In genomic region chr12:29929295-29929694, GRCh38 we compare ENCODE assay signal across 23 cellular contexts.
"Had no signal": no experiment of that assay in that cellular context is flagged by ENCODE, and none has a peak within 500 bp of the region (broad histone marks: within the 10 kb centered on the region; RNA-seq: fewer than 3 reads in every experiment).

No MANE protein-coding gene starts in this region.

- H3K27ac Mint-ChIP-seq: dendritic cell treated with granulocyte-macrophage colony-stimulating factor and Interleukin-4, amounts not matched to agents 40 ng/mL and 50 ng/mL, for 4 days; effector memory CD8-positive, alpha-beta T cell; endodermal cell; naive thymus-derived CD4-positive, alpha-beta T cell had no signal

- H3K27ac ChIP-seq: colonic mucosa, esophagus muscularis mucosa, gastrocnemius medialis, heart right ventricle, left lung, lower lobe of right lung had no signal

- FAIRE-seq: endothelial cell of umbilical vein, islet of Langerhans, keratinocyte had no signal

- DNase-seq: colonic mucosa; cortex of kidney; effector CD8-positive, alpha-beta T cell; effector memory CD8-positive, alpha-beta T cell; endodermal cell; foreskin melanocyte; gastrocnemius medialis; glutamatergic neuron; head of caudate nucleus; heart right ventricle; hippocampal formation; left cardiac atrium; left lung; left ventricle myocardium superior; lower lobe of right lung; mesenchymal stem cell; midbrain; naive thymus-derived CD4-positive, alpha-beta T cell had no signal

- H3K9me3 Mint-ChIP-seq: dendritic cell treated with granulocyte-macrophage colony-stimulating factor and Interleukin-4, amounts not matched to agents 40 ng/mL and 50 ng/mL, for 4 days; endodermal cell had no signal

- H3K36me3 ChIP-seq: colonic mucosa, esophagus muscularis mucosa, gastrocnemius medialis, heart right ventricle, left lung, lower lobe of right lung had no signal

- H3K9me3 ChIP-seq: colonic mucosa, esophagus muscularis mucosa, gastrocnemius medialis, heart right ventricle, left lung, lower lobe of right lung had no signal

- H3K27me3 ChIP-seq: colonic mucosa, esophagus muscularis mucosa, gastrocnemius medialis, heart right ventricle, left lung had no signal

- H3K4me3 ChIP-seq: colonic mucosa, esophagus muscularis mucosa, gastrocnemius medialis, heart right ventricle, left lung, lower lobe of right lung had no signal

- ATAC-seq: effector memory CD8-positive, alpha-beta T cell; gastrocnemius medialis; heart right ventricle; left cardiac atrium; left lung; left ventricle myocardium superior; lower lobe of right lung; naive thymus-derived CD4-positive, alpha-beta T cell had no signal

- H3K4me3 Mint-ChIP-seq: dendritic cell treated with granulocyte-macrophage colony-stimulating factor and Interleukin-4, amounts not matched to agents 40 ng/mL and 50 ng/mL, for 4 days; effector memory CD8-positive, alpha-beta T cell; endodermal cell; naive thymus-derived CD4-positive, alpha-beta T cell had no signal

- H3K27me3 Mint-ChIP-seq: dendritic cell treated with granulocyte-macrophage colony-stimulating factor and Interleukin-4, amounts not matched to agents 40 ng/mL and 50 ng/mL, for 4 days; effector memory CD8-positive, alpha-beta T cell; naive thymus-derived CD4-positive, alpha-beta T cell had no signal

- H3K4me1 ChIP-seq: colonic mucosa, esophagus muscularis mucosa, gastrocnemius medialis, heart right ventricle, left lung, lower lobe of right lung had no signal
